ENCODE assay signal across 24 cellular contexts in genomic region chr17:699350-699749, GRCh38. TPM values are rescaled to one million over a fixed set of nuclear protein-coding genes. Genes with fewer than 3 reads are reported as not detected.
A peak's percentile ranks its signal among the peaks of the same experiment; 100 is the strongest.
DNase-seq lines count a peak whose midpoint lies in the region; ATAC-seq, FAIRE-seq and TF ChIP-seq lines count a peak whose summit lies in the region.
"Had no signal": no experiment of that assay in that cellular context is flagged by ENCODE, and none has a peak within 500 bp of the region (broad histone marks: within the 10 kb centered on the region; RNA-seq: fewer than 3 reads in every experiment).

No MANE protein-coding gene starts in this region.

- H3K9me3 ChIP-seq in cardiac muscle cell (ENCODE audit: low read depth) (no peaks in the 10 kb centered on the region), endothelial cell of umbilical vein (replicated peaks; ENCODE audit: control insufficient read depth, insufficient read depth, low read length) (no peaks in the 10 kb centered on the region), muscle layer of colon (ENCODE audit: low read length) (no peaks in the 10 kb centered on the region), upper lobe of left lung (no peaks in the 10 kb centered on the region), MM.1S (replicated peaks; ENCODE audit: insufficient read depth, low read length) (no peaks in the 10 kb centered on the region)
- H3K9me3 ChIP-seq: adrenal gland, body of pancreas, psoas muscle had no signal

- H3K27me3 ChIP-seq in cardiac muscle cell (no peaks in the 10 kb centered on the region), endothelial cell of umbilical vein (ENCODE audit: control insufficient read depth in 2 of 2, insufficient read depth in 2 of 2, low read length in 2 of 2) (no peaks in the 10 kb centered on the region), muscle layer of colon (ENCODE audit: control insufficient read depth in 1 of 2, insufficient read depth in 2 of 2, low read length in 2 of 2) (no peaks in the 10 kb centered on the region), upper lobe of left lung (no peaks in the 10 kb centered on the region), MM.1S (replicated peaks; ENCODE audit: insufficient read depth, low read length) (no peaks in the 10 kb centered on the region)
- H3K27me3 ChIP-seq: adrenal gland, body of pancreas had no signal

- peaks cover 3% of the 10 kb centered on the region for H4K20me1 ChIP-seq in endothelial cell of umbilical vein (replicated peaks; ENCODE audit: control insufficient read depth, extremely low read depth, insufficient read depth, low read length)
- H4K20me1 ChIP-seq in MM.1S (ENCODE audit: insufficient read depth, low read length): no peaks in the 10 kb centered on the region; the same call in 1 of the 2 replicates

- TF ChIP-seq EP300 in upper lobe of left lung (IDR thresholded peaks at IDR 0.05): no peak

- no peaks in the 10 kb centered on the region for H3F3A ChIP-seq in MM.1S (ENCODE audit: insufficient read depth, low read length)

- DNase-seq in cardiac muscle cell (ENCODE audit: low read depth in 1 of 2, low spot score in 1 of 2): peak in 1 of 2 donors; percentile 43
- DNase-seq in left cardiac atrium: no peak
- peak; percentile 43 for DNase-seq in endothelial cell of umbilical vein (ENCODE audit: low read depth, low spot score)
- DNase-seq in upper lobe of left lung: no peak
- DNase-seq in activated CD8-positive, alpha-beta memory T cell treated with anti-CD3 and anti-CD28 coated beads for 24 hours: no peak
- DNase-seq in MM.1S: no peak
- DNase-seq: activated CD4-positive, alpha-beta T cell treated with anti-CD3 and anti-CD28 coated beads, Interleukin-2, amount 10 ng/mL, durations not matched to agents 7 days and 5 days; activated CD8-positive, alpha-beta memory T cell treated with anti-CD3 and anti-CD28 coated beads, Interleukin-2, amount 10 ng/mL, durations not matched to agents 7 days and 5 days; activated naive CD4-positive, alpha-beta T cell treated with Interleukin-2 at 50 U/mL for 16 hours; activated T-cell treated with anti-CD3 and anti-CD28 coated beads, Interleukin-2, amount 50 U/mL, for 48 hours; immature natural killer cell; naive B cell; NCI-H1092 treated with DMSO at 0.1 percent for 48 hours; NCI-H187 treated with DMSO at 0.1 percent for 48 hours; NCI-H524; OCI-M1; psoas muscle; T-cell had no signal

- BruUV-seq in endothelial cell of umbilical vein (replicated peaks; lab: Mats Ljungman, UMichigan): no TSS peak

- peaks cover 11% of the 10 kb centered on the region for H3K36me3 ChIP-seq in cardiac muscle cell
- H3K36me3 ChIP-seq in endothelial cell of umbilical vein (ENCODE audit: control insufficient read depth in 2 of 2, extremely low read depth in 1 of 2, insufficient read depth in 2 of 2, low read length in 2 of 2): peaks cover 7 to 8% of the 10 kb centered on the region in 2 experiments
- H3K36me3 ChIP-seq in muscle layer of colon (ENCODE audit: insufficient read depth, low read length): peaks cover 27% of the 10 kb centered on the region
- peaks cover 6 to 44% (median 36%) of the 10 kb centered on the region in 4 donors for H3K36me3 ChIP-seq in upper lobe of left lung
- no peaks in the 10 kb centered on the region for H3K36me3 ChIP-seq in MM.1S (replicated peaks; ENCODE audit: insufficient read depth, low read length)

- H3K4me2 ChIP-seq in endothelial cell of umbilical vein (ENCODE audit: insufficient read depth, low read length): peak overlapping the region; percentile 1
- H3K4me2 ChIP-seq in MM.1S (ENCODE audit: low read depth, low read length): no peak overlapping the region

- H3K4me3 ChIP-seq in cardiac muscle cell (no peak overlapping the region), endothelial cell of umbilical vein (replicated peaks in 1 of 3; ENCODE audit: insufficient read depth in 1 of 3, low read depth in 1 of 3, low read length in 3 of 3) (no peak overlapping the region), muscle layer of colon (ENCODE audit: low read depth in 1 of 2, low read length in 2 of 2) (no peak overlapping the region), upper lobe of left lung (peak overlapping the region in 1 of 4 donors; percentile 10), MM.1S (ENCODE audit: low read length) (no peak overlapping the region)
- H3K4me3 ChIP-seq: adrenal gland, body of pancreas, psoas muscle had no signal

- H3K4me1 ChIP-seq in cardiac muscle cell (ENCODE audit: low read depth): peaks cover 26% of the 10 kb centered on the region
- peaks cover 21% of the 10 kb centered on the region for H3K4me1 ChIP-seq in endothelial cell of umbilical vein (ENCODE audit: control insufficient read depth, extremely low read depth, insufficient read depth, low read length)
- no peaks in the 10 kb centered on the region for H3K4me1 ChIP-seq in muscle layer of colon (ENCODE audit: insufficient read depth, low read length)
- H3K4me1 ChIP-seq in upper lobe of left lung: peaks cover 9 to 34% (median 21%) of the 10 kb centered on the region in 4 donors
- H3K4me1 ChIP-seq in MM.1S (ENCODE audit: low read length): no peaks in the 10 kb centered on the region
- H3K4me1 ChIP-seq: body of pancreas had no signal

- TF ChIP-seq POLR2A in endothelial cell of umbilical vein (IDR thresholded peaks at IDR 0.05; ENCODE audit: low read depth, low read length) (no peak), upper lobe of left lung (IDR thresholded peaks at IDR 0.05) (no peak)

- H3K79me2 ChIP-seq in endothelial cell of umbilical vein (ENCODE audit: control insufficient read depth, insufficient read depth, low read length) (peaks cover 5% of the 10 kb centered on the region), MM.1S (ENCODE audit: low read length) (peaks cover 10% of the 10 kb centered on the region)

- WGBS in upper lobe of left lung, 2 donors: 35 to 52% methylated on average over 7 of the region's 7 CpGs

- ATAC-seq in left cardiac atrium (no peak), upper lobe of left lung (ENCODE audit: low FRiP score in 2 of 2) (peak in 1 of 2 donors; percentile 27), GM19395 (IDR thresholded peaks at IDR 0.05; ENCODE audit: unreplicated experiment) (no peak)
- ATAC-seq: activated CD8-positive, alpha-beta memory T cell treated with anti-CD3 and anti-CD28 coated beads, Interleukin-2, amount 10 ng/mL, durations not matched to agents 7 days and 5 days; body of pancreas; psoas muscle; stimulated activated memory B cell treated with anti-CD40 and anti-IgM and Interleukin-4, amounts not matched to agents 10 μg/mL and 1 μg/mL and 100 μg/mL, for 72 hours; T-cell; WTC11 had no signal

- POLR2A ChIA-PET in endothelial cell of umbilical vein (lab: Charles Lee): interaction anchor here (1.4 kb wide), 1 partner anchor 287 kb away, joined by 8 read pairs; no protein-coding TSS in a partner anchor

- TF ChIP-seq CTCF in cardiac muscle cell (IDR thresholded peaks at IDR 0.05; ENCODE audit: low read depth, low read length) (no peak), endothelial cell of umbilical vein (IDR thresholded peaks at IDR 0.05; ENCODE audit: extremely low read depth in 1 of 2, insufficient read depth in 1 of 2, low read depth in 1 of 2, low read length in 2 of 2) (no peak), upper lobe of left lung (IDR thresholded peaks at IDR 0.05) (no peak), MM.1S (IDR thresholded peaks at IDR 0.05; ENCODE audit: low read length) (no peak)

- H3K9me2 ChIP-seq in MM.1S (replicated peaks; ENCODE audit: insufficient read depth, low read length): no peaks in the 10 kb centered on the region

- peak overlapping the region; percentile 73 for H3K27ac ChIP-seq in cardiac muscle cell
- H3K27ac ChIP-seq in endothelial cell of umbilical vein (ENCODE audit: insufficient read depth, low read depth, low read length): peak overlapping the region; percentile 2
- peak overlapping the region; percentile 16 for H3K27ac ChIP-seq in muscle layer of colon (ENCODE audit: low read depth, low read length)
- peak overlapping the region in 3 of 4 donors; percentile 32 to 55 (median 53) for H3K27ac ChIP-seq in upper lobe of left lung
- no peak overlapping the region for H3K27ac ChIP-seq in MM.1S (ENCODE audit: low read length)
- H3K27ac ChIP-seq: body of pancreas, psoas muscle had no signal

- intact Hi-C loops in left cardiac atrium (cut with DNase I) (loop anchor here in 1 of 2 donors (5.0 kb wide), 1 partner anchor 287 kb away; a partner anchor contains a TSS), endothelial cell of umbilical vein (cut with micrococcal nuclease) (loop anchor here (2.0 kb wide), 1 partner anchor 143 kb away; no protein-coding TSS in a partner anchor)

- H3K9me1 ChIP-seq in endothelial cell of umbilical vein (replicated peaks; ENCODE audit: control insufficient read depth, extremely low read depth, insufficient read depth, low read length): no peaks in the 10 kb centered on the region

- no peak overlapping the region for H3K9ac ChIP-seq in endothelial cell of umbilical vein (replicated peaks; ENCODE audit: extremely low read depth, insufficient read depth, low read length)
- no peak overlapping the region for H3K9ac ChIP-seq in muscle layer of colon (ENCODE audit: low read length)
- no peak overlapping the region for H3K9ac ChIP-seq in MM.1S (ENCODE audit: low read length)

- dilution Hi-C loops in endothelial cell of umbilical vein (cut with MboI; ENCODE audit: extremely low pct_ligation_motif_present, low sequenced_read_pairs): loop anchor here (10.0 kb wide), 1 partner anchor 95 kb away; no protein-coding TSS in a partner anchor

- H2AFZ ChIP-seq in endothelial cell of umbilical vein (ENCODE audit: low read depth, low read length) (no peak overlapping the region), MM.1S (ENCODE audit: low read length) (no peak overlapping the region)

- CTCF ChIA-PET in endothelial cell of umbilical vein (lab: Charles Lee): interaction anchor here (0.9 to 16.0 kb wide), 22 partner anchors 8 to 554 kb away, joined by 3 to 762 read pairs (median 5); partner anchors contain the start of genes GLOD4, MRM3 and TIMM22

- peak; percentile 47 for FAIRE-seq in endothelial cell of umbilical vein (lab: Jason Lieb, UNC)

RNA-seq across cellular contexts. Expression of gene VPS53, which starts 15.3 kb away (rescaled TPM):
- total RNA-seq in cardiac muscle cell (10.5 and 18.4 TPM in 2 replicates), left cardiac atrium (10 to 100 TPM; 39.7 to 61.9 TPM), endothelial cell of umbilical vein (77.1 and 91.2 TPM in 2 replicates), upper lobe of left lung (100 to 1,000 TPM in 1 of 6 donors, 10 to 100 TPM in 5; 32.2 to 101 (median 64.7) TPM)
- polyA plus RNA-seq in cardiac muscle cell (18.6 and 25.5 TPM in 2 replicates), endothelial cell of umbilical vein (16.0 and 17.9 TPM in 2 replicates)
- polyA plus RNA-seq in endothelial cell of umbilical vein (2011; cell fraction: cytosol; rRNA removed): 17.0 and 19.1 TPM in 2 replicates
- polyA plus RNA-seq in endothelial cell of umbilical vein (2011; cell fraction: nucleus; rRNA removed): 33.4 and 38.1 TPM in 2 replicates
- 35.7 and 44.5 TPM in 2 replicates for polyA plus RNA-seq in endothelial cell of umbilical vein (2012)
- polyA minus RNA-seq in endothelial cell of umbilical vein: 118 and 175 TPM in 2 replicates
- polyA minus RNA-seq in endothelial cell of umbilical vein (2011; cell fraction: cytosol; rRNA and poly(A)+ RNA removed): 33.6 TPM
- polyA minus RNA-seq in endothelial cell of umbilical vein (2011; cell fraction: nucleus; rRNA and poly(A)+ RNA removed): 57.5 and 74.1 TPM in 2 replicates

RNA-seq across cellular contexts. Expression of gene TLCD3A, which starts 33.0 kb away (rescaled TPM):
- total RNA-seq in cardiac muscle cell (15.4 and 16.4 TPM in 2 replicates), left cardiac atrium (1 to 10 TPM; 4.8 to 8.3 TPM), endothelial cell of umbilical vein (29.8 and 36.6 TPM in 2 replicates), upper lobe of left lung (10 to 100 TPM in 4 of 6 donors, 1 to 10 TPM in 2; 5.1 to 37.8 (median 11.7) TPM)
- polyA plus RNA-seq in cardiac muscle cell (20.3 and 27.0 TPM in 2 replicates), endothelial cell of umbilical vein (54.1 and 65.5 TPM in 2 replicates)
- polyA plus RNA-seq in endothelial cell of umbilical vein (2011; cell fraction: cytosol; rRNA removed): 37.9 and 41.5 TPM in 2 replicates
- polyA plus RNA-seq in endothelial cell of umbilical vein (2011; cell fraction: nucleus; rRNA removed): 22.2 and 22.6 TPM in 2 replicates
- 31.8 and 34.3 TPM in 2 replicates for polyA plus RNA-seq in endothelial cell of umbilical vein (2012)
- 51.1 and 65.3 TPM in 2 replicates for polyA minus RNA-seq in endothelial cell of umbilical vein
- 26.2 TPM for polyA minus RNA-seq in endothelial cell of umbilical vein (2011; cell fraction: cytosol; rRNA and poly(A)+ RNA removed)
- polyA minus RNA-seq in endothelial cell of umbilical vein (2011; cell fraction: nucleus; rRNA and poly(A)+ RNA removed): 9.3 and 9.6 TPM in 2 replicates

RNA-seq across cellular contexts. Expression of gene GEMIN4, which starts 52.7 kb away (rescaled TPM):
- 16.4 and 24.8 TPM in 2 replicates for total RNA-seq in cardiac muscle cell
- polyA plus RNA-seq in cardiac muscle cell: 23.7 and 42.6 TPM in 2 replicates
- 10 to 100 TPM; 11.8 to 15.4 TPM for total RNA-seq in left cardiac atrium
- 29.1 and 29.9 TPM in 2 replicates for total RNA-seq in endothelial cell of umbilical vein
- polyA plus RNA-seq in endothelial cell of umbilical vein: 23.5 and 24.1 TPM in 2 replicates
- polyA plus RNA-seq in endothelial cell of umbilical vein (2011; cell fraction: cytosol; rRNA removed): 18.3 and 21.2 TPM in 2 replicates
- polyA plus RNA-seq in endothelial cell of umbilical vein (2011; cell fraction: nucleus; rRNA removed): 40.6 and 48.3 TPM in 2 replicates
- 18.0 and 20.9 TPM in 2 replicates for polyA plus RNA-seq in endothelial cell of umbilical vein (2012)
- 22.0 and 31.9 TPM in 2 replicates for polyA minus RNA-seq in endothelial cell of umbilical vein
- 26.8 TPM for polyA minus RNA-seq in endothelial cell of umbilical vein (2011; cell fraction: cytosol; rRNA and poly(A)+ RNA removed)
- 13.8 and 18.1 TPM in 2 replicates for polyA minus RNA-seq in endothelial cell of umbilical vein (2011; cell fraction: nucleus; rRNA and poly(A)+ RNA removed)
- 10 to 100 TPM; 17.6 to 79.6 (median 21.5) TPM for total RNA-seq in upper lobe of left lung
